ENCODE assay signal across 8 cellular contexts in genomic region chr20:35091808-35092523, GRCh38. TPM values are rescaled to one million over a fixed set of nuclear protein-coding genes. Genes with fewer than 3 reads are reported as not detected.
DNase-seq lines count a peak whose midpoint lies in the region; ATAC-seq and TF ChIP-seq lines count a peak whose summit lies in the region.

No MANE protein-coding gene starts in this region.

- H3K27ac Mint-ChIP-seq in CD4-positive, CD25-positive, alpha-beta regulatory T cell = peak overlapping the region; percentile 76 to 89 (median 85)
- H3K27ac Mint-ChIP-seq in activated T-helper 17 cell treated with anti-CD3 and anti-CD28 coated beads, Interleukin-2, amount 50 U/mL, for 72 hours = peak overlapping the region; percentile 91

- no peak for TF ChIP-seq CTCF in right atrium auricular region (IDR thresholded peaks at IDR 0.05)
- TF ChIP-seq CTCF in retinal pigment epithelial cell (conservative IDR thresholded peaks at IDR 0.05; ENCODE audit: low read depth, low read length) = no peak

- H3K4me1 ChIP-seq in CD4-positive, CD25-positive, alpha-beta regulatory T cell (ENCODE audit: control insufficient read depth, insufficient read depth, low read length, poor library complexity, severe bottlenecking) = peaks cover 39% of the 10 kb centered on the region
- peaks cover 21% of the 10 kb centered on the region for H3K4me1 ChIP-seq in HUES48 (ENCODE audit: control insufficient read depth, insufficient read depth, low read length)
- peaks cover 0 to 48% of the 10 kb centered on the region in 2 donors for H3K4me1 ChIP-seq in right atrium auricular region

- H3K4me1 Mint-ChIP-seq in CD4-positive, CD25-positive, alpha-beta regulatory T cell = peaks cover 15 to 58% (median 47%) of the 10 kb centered on the region in 4 donors
- H3K4me1 Mint-ChIP-seq in activated T-helper 17 cell treated with anti-CD3 and anti-CD28 coated beads, Interleukin-2, amount 50 U/mL, for 72 hours = peaks cover 27% of the 10 kb centered on the region

- H3K27ac ChIP-seq in CD4-positive, CD25-positive, alpha-beta regulatory T cell (ENCODE audit: insufficient read depth, low read length, poor library complexity, severe bottlenecking) = peak overlapping the region; percentile 89
- H3K27ac ChIP-seq in HUES48 (ENCODE audit: low read depth, low read length) (peak overlapping the region; percentile 92), right atrium auricular region (peak overlapping the region; percentile 97 to 98)

- peak overlapping the region; percentile 89 for H3K4me3 ChIP-seq in CD4-positive, CD25-positive, alpha-beta regulatory T cell (ENCODE audit: low read depth, low read length)
- H3K4me3 ChIP-seq in HUES48 (ENCODE audit: low read depth, low read length) (peak overlapping the region; percentile 94), right atrium auricular region (peak overlapping the region; percentile 86 to 98), retinal pigment epithelial cell (ENCODE audit: low read length) (peak overlapping the region; percentile 92)

- no peaks in the 10 kb centered on the region for H3K9me3 ChIP-seq in CD4-positive, CD25-positive, alpha-beta regulatory T cell (ENCODE audit: control insufficient read depth in 2 of 2, low read length in 2 of 2)
- H3K9me3 ChIP-seq in HUES48 (ENCODE audit: control insufficient read depth, insufficient read depth, low read length) = no peaks in the 10 kb centered on the region
- no peaks in the 10 kb centered on the region for H3K9me3 ChIP-seq in right atrium auricular region

- peak; percentile 4 for ATAC-seq in CD4-positive, CD25-positive, alpha-beta regulatory T cell (ENCODE audit: low read depth in 2 of 2)
- ATAC-seq in GM19395 (IDR thresholded peaks at IDR 0.05; ENCODE audit: unreplicated experiment) = peak; percentile 31
- peak; percentile 15 for ATAC-seq in activated T-helper 17 cell treated with anti-CD3 and anti-CD28 coated beads, Interleukin-2, amount 50 U/mL, for 72 hours (replicated peaks)
- no peak for ATAC-seq in GM21390 (IDR thresholded peaks at IDR 0.05; ENCODE audit: unreplicated experiment)

- peak in 1 of 3 donors; percentile 24 for DNase-seq in CD4-positive, CD25-positive, alpha-beta regulatory T cell
- no peak for DNase-seq in right atrium auricular region (ENCODE audit: low spot score)
- DNase-seq in retinal pigment epithelial cell (ENCODE audit: low read depth) = no peak
- no peak for DNase-seq in UCSD-AML1 (lab: John Stamatoyannopoulos, UW; ENCODE audit: unreplicated experiment)

- H3K36me3 Mint-ChIP-seq in CD4-positive, CD25-positive, alpha-beta regulatory T cell = peaks cover 13% of the 10 kb centered on the region
- peaks cover 22% of the 10 kb centered on the region for H3K36me3 Mint-ChIP-seq in activated T-helper 17 cell treated with anti-CD3 and anti-CD28 coated beads, Interleukin-2, amount 50 U/mL, for 72 hours (ENCODE audit: low read depth)

- peaks cover 10% of the 10 kb centered on the region for H3K27me3 Mint-ChIP-seq in CD4-positive, CD25-positive, alpha-beta regulatory T cell
- H3K27me3 Mint-ChIP-seq in activated T-helper 17 cell treated with anti-CD3 and anti-CD28 coated beads, Interleukin-2, amount 50 U/mL, for 72 hours = no peaks in the 10 kb centered on the region

- H3K9me3 Mint-ChIP-seq in CD4-positive, CD25-positive, alpha-beta regulatory T cell = no peaks in the 10 kb centered on the region
- no peaks in the 10 kb centered on the region for H3K9me3 Mint-ChIP-seq in activated T-helper 17 cell treated with anti-CD3 and anti-CD28 coated beads, Interleukin-2, amount 50 U/mL, for 72 hours

- peaks cover 9% of the 10 kb centered on the region for H3K36me3 ChIP-seq in CD4-positive, CD25-positive, alpha-beta regulatory T cell (ENCODE audit: control insufficient read depth, insufficient read depth, low read length)
- peaks cover 16% of the 10 kb centered on the region for H3K36me3 ChIP-seq in HUES48 (ENCODE audit: control insufficient read depth, insufficient read depth, low read length)
- H3K36me3 ChIP-seq in right atrium auricular region = peaks cover 6% of the 10 kb centered on the region

- H3K27me3 ChIP-seq in CD4-positive, CD25-positive, alpha-beta regulatory T cell (ENCODE audit: control insufficient read depth, insufficient read depth, low read length) = no peaks in the 10 kb centered on the region
- H3K27me3 ChIP-seq in HUES48 (ENCODE audit: control insufficient read depth, insufficient read depth, low read length) = no peaks in the 10 kb centered on the region
- H3K27me3 ChIP-seq in right atrium auricular region = no peaks in the 10 kb centered on the region

- H3K4me3 Mint-ChIP-seq in CD4-positive, CD25-positive, alpha-beta regulatory T cell = peak overlapping the region; percentile 86 to 95 (median 91)
- peak overlapping the region; percentile 91 for H3K4me3 Mint-ChIP-seq in activated T-helper 17 cell treated with anti-CD3 and anti-CD28 coated beads, Interleukin-2, amount 50 U/mL, for 72 hours

- H3K9ac ChIP-seq in HUES48 (ENCODE audit: low read depth, low read length) = peak overlapping the region; percentile 90

RNA-seq across cellular contexts. Expression of gene TRPC4AP, which starts 0.6 kb away (rescaled TPM):
- 76.4 TPM for total RNA-seq in CD4-positive, CD25-positive, alpha-beta regulatory T cell
- polyA plus RNA-seq in CD4-positive, CD25-positive, alpha-beta regulatory T cell = 10 to 100 TPM; 58.7 to 73.2 (median 60.8) TPM
- total RNA-seq in activated T-helper 17 cell treated with anti-CD3 and anti-CD28 coated beads, Interleukin-2, amount 50 U/mL, for 72 hours = 10 to 100 TPM; 34.1 to 54.3 TPM
- total RNA-seq in right atrium auricular region = 10 to 100 TPM; 32.4 to 39.2 TPM

RNA-seq across cellular contexts. Expression of gene EDEM2, which starts 55.2 kb away (rescaled TPM):
- total RNA-seq in CD4-positive, CD25-positive, alpha-beta regulatory T cell = 22.7 TPM
- 10 to 100 TPM; 46.4 to 52.1 (median 50.4) TPM for polyA plus RNA-seq in CD4-positive, CD25-positive, alpha-beta regulatory T cell
- total RNA-seq in activated T-helper 17 cell treated with anti-CD3 and anti-CD28 coated beads, Interleukin-2, amount 50 U/mL, for 72 hours = 10 to 100 TPM; 19.2 to 22.9 TPM
- 10 to 100 TPM; 13.8 to 16.1 TPM for total RNA-seq in right atrium auricular region
